Comparison of ENCODE assay signal across 9 cellular contexts in the genomic region with DNA sequence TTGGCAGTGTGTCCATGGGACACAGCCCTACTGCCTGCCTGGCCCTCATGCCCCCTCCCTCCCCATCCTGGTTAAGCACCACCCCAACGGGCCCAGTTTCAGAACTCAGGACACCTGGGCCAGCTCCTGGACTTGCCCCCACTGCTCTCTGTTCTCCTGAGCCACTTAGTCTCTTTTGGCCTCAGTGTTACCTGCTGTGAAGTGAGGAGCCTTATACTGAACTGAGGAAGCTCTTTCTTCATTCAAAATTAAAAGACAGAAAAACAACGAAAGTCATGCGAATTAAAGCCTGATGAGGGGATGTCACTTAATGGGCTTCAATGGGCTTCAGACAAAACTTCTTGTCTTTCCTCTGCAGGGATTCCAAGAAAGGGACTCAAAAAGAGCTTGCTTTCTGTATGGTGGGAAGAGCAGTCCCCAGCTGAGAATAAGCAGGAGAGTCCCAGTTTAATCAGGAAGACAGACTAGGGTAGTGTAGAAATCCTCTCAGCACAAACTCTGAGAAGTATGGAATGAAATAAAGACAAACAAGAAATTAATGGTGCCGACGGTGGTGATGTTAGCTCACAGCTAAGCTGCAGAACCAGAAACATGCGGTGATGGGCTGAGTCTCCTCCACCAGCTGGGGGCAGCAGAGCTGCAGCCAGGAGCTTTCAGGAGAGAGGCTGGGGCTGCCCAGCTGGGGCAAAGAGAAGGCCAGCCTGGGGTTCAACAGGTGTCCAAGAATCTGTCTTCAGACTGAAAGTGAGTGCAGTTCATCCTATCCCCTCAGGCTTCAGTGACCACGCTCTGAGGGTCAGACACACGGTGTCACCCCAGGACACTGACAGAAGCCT.
DNase-seq lines count a peak whose midpoint lies in the region; ATAC-seq and TF ChIP-seq lines count a peak whose summit lies in the region.
"Had no signal": no experiment of that assay in that cellular context is flagged by ENCODE, and none has a peak within 500 bp of the region (broad histone marks: within the 10 kb centered on the region; RNA-seq: fewer than 3 reads in every experiment).

No MANE protein-coding gene starts in this region.

- H3K9me3 ChIP-seq in Loucy (ENCODE audit: insufficient read depth, low read depth, low read length) = no peaks in the 10 kb centered on the region
- H3K9me3 ChIP-seq in gastroesophageal sphincter = no peaks in the 10 kb centered on the region

- no peaks in the 10 kb centered on the region for H3K79me2 ChIP-seq in Loucy (ENCODE audit: insufficient read depth, low read length)

- H3K9me2 ChIP-seq in Loucy (replicated peaks; ENCODE audit: low read depth, low read length) = no peaks in the 10 kb centered on the region

- TF ChIP-seq EP300 in gastroesophageal sphincter (IDR thresholded peaks at IDR 0.05) = no peak

- no peaks in the 10 kb centered on the region for H3K9me3 Mint-ChIP-seq in immature natural killer cell
- no peaks in the 10 kb centered on the region for H3K9me3 Mint-ChIP-seq in stimulated activated naive B cell treated with anti-CD40 and anti-IgM and Interleukin-4, amounts not matched to agents 10 μg/mL and 1 μg/mL and 100 μg/mL, for 72 hours
- H3K9me3 Mint-ChIP-seq: dendritic cell treated with granulocyte-macrophage colony-stimulating factor and Interleukin-4, amounts not matched to agents 40 ng/mL and 50 ng/mL, for 4 days had no signal

- peaks cover 60 to 76% of the 10 kb centered on the region in 2 donors for H3K4me1 Mint-ChIP-seq in immature natural killer cell
- peaks cover 32 to 44% of the 10 kb centered on the region in 2 donors for H3K4me1 Mint-ChIP-seq in stimulated activated naive B cell treated with anti-CD40 and anti-IgM and Interleukin-4, amounts not matched to agents 10 μg/mL and 1 μg/mL and 100 μg/mL, for 72 hours

- peaks cover 0 to 6% (median 0%) of the 10 kb centered on the region in 3 donors for H3K36me3 Mint-ChIP-seq in immature natural killer cell
- no peaks in the 10 kb centered on the region for H3K36me3 Mint-ChIP-seq in stimulated activated naive B cell treated with anti-CD40 and anti-IgM and Interleukin-4, amounts not matched to agents 10 μg/mL and 1 μg/mL and 100 μg/mL, for 72 hours

- H3K27me3 Mint-ChIP-seq in immature natural killer cell (ENCODE audit: low read depth in 3 of 3) = peaks cover 2 to 6% (median 4%) of the 10 kb centered on the region in 3 donors
- peaks cover 3 to 14% of the 10 kb centered on the region in 2 donors for H3K27me3 Mint-ChIP-seq in stimulated activated naive B cell treated with anti-CD40 and anti-IgM and Interleukin-4, amounts not matched to agents 10 μg/mL and 1 μg/mL and 100 μg/mL, for 72 hours

- peak overlapping the region in 5 of 6 donors; percentile 32 to 86 (median 62) for H3K27ac Mint-ChIP-seq in immature natural killer cell
- no peak overlapping the region for H3K27ac Mint-ChIP-seq in stimulated activated naive B cell treated with anti-CD40 and anti-IgM and Interleukin-4, amounts not matched to agents 10 μg/mL and 1 μg/mL and 100 μg/mL, for 72 hours
- H3K27ac Mint-ChIP-seq: dendritic cell treated with granulocyte-macrophage colony-stimulating factor and Interleukin-4, amounts not matched to agents 40 ng/mL and 50 ng/mL, for 4 days had no signal

- WGBS in gastroesophageal sphincter (ENCODE audit: low coverage in 1 of 2), 2 donors = 30 to 37% methylated on average over 5 of the region's 8 CpGs

- H3F3A ChIP-seq in Loucy (ENCODE audit: low read depth) = no peaks in the 10 kb centered on the region

- peak in 4 of 6 experiments; percentile 3 to 28 (median 10) for DNase-seq in stimulated activated naive CD4-positive, alpha-beta T cell (lab: John Stamatoyannopoulos, UW)
- no peak for DNase-seq in stimulated activated naive CD4-positive, alpha-beta T cell treated with Interleukin-2 at 50 U/mL for 16 hours (lab: John Stamatoyannopoulos, UW)
- DNase-seq in activated naive CD4-positive, alpha-beta T cell treated with Interleukin-2 at 50 U/mL for 16 hours = peak; percentile 40
- peak; percentile 59 to 69 (median 68) for DNase-seq in immature natural killer cell
- DNase-seq in stimulated activated naive B cell treated with anti-CD40 and anti-IgM and Interleukin-4, amounts not matched to agents 10 μg/mL and 1 μg/mL and 100 μg/mL, for 72 hours = no peak

- peaks cover 36% of the 10 kb centered on the region for H3K4me1 ChIP-seq in Loucy (ENCODE audit: insufficient read depth, low read length, poor library complexity, severe bottlenecking)
- H3K4me1 ChIP-seq in gastroesophageal sphincter = no peaks in the 10 kb centered on the region

- H3K4me2 ChIP-seq in Loucy (ENCODE audit: low read depth, low read length, poor library complexity, severe bottlenecking) = no peak overlapping the region

- no peaks in the 10 kb centered on the region for H4K20me1 ChIP-seq in Loucy (ENCODE audit: insufficient read depth, low read length, poor library complexity, severe bottlenecking)

- no peak overlapping the region for H3K27ac ChIP-seq in gastroesophageal sphincter

- H3K4me3 ChIP-seq in Loucy (ENCODE audit: low read length, poor library complexity, severe bottlenecking) = no peak overlapping the region
- H3K4me3 ChIP-seq in gastroesophageal sphincter = no peak overlapping the region

- H3K9ac ChIP-seq in Loucy (ENCODE audit: low read depth, low read length, poor library complexity, severe bottlenecking) = peak overlapping the region; percentile 38

- H2AFZ ChIP-seq in Loucy (ENCODE audit: low read length) = 0 out of 2 replicates have a peak overlapping the region, but pooled peaks have one; percentile 13

- ATAC-seq in stimulated activated naive B cell treated with anti-CD40 and anti-IgM and Interleukin-4, amounts not matched to agents 10 μg/mL and 1 μg/mL and 100 μg/mL, for 72 hours (replicated peaks) = peak; percentile 75
- no peak for ATAC-seq in GM21423 (IDR thresholded peaks at IDR 0.05; ENCODE audit: unreplicated experiment)
- ATAC-seq in gastroesophageal sphincter = no peak

- H3K36me3 ChIP-seq in Loucy (ENCODE audit: insufficient read depth, low read length) (no peaks in the 10 kb centered on the region), gastroesophageal sphincter (no peaks in the 10 kb centered on the region)

- TF ChIP-seq CTCF in Loucy (conservative IDR thresholded peaks at IDR 0.05; ENCODE audit: low read length) (peak; percentile 92), gastroesophageal sphincter (IDR thresholded peaks at IDR 0.05) (peak in 1 of 4 experiments; percentile 38)

- H3K27me3 ChIP-seq in Loucy (ENCODE audit: insufficient read depth, low read length, poor library complexity, severe bottlenecking) (no peaks in the 10 kb centered on the region), gastroesophageal sphincter (peaks cover 26% of the 10 kb centered on the region)

- peak overlapping the region in 3 of 5 donors; percentile 17 to 49 (median 43) for H3K4me3 Mint-ChIP-seq in immature natural killer cell
- no peak overlapping the region for H3K4me3 Mint-ChIP-seq in stimulated activated naive B cell treated with anti-CD40 and anti-IgM and Interleukin-4, amounts not matched to agents 10 μg/mL and 1 μg/mL and 100 μg/mL, for 72 hours
- H3K4me3 Mint-ChIP-seq: dendritic cell treated with granulocyte-macrophage colony-stimulating factor and Interleukin-4, amounts not matched to agents 40 ng/mL and 50 ng/mL, for 4 days had no signal

- no peak for TF ChIP-seq POLR2A in gastroesophageal sphincter (IDR thresholded peaks at IDR 0.05)

Comparison
In these comparisons a context has a peak if more than half of its experiments do, and no peak if none do; other contexts are left out.
1. DNase-seq: peak in stimulated activated naive CD4-positive, alpha-beta T cell (4 of 6), activated naive CD4-positive, alpha-beta T cell treated with Interleukin-2 at 50 U/mL for 16 hours (single experiment) and immature natural killer cell (3 of 3); none in stimulated activated naive CD4-positive, alpha-beta T cell treated with Interleukin-2 at 50 U/mL for 16 hours (single experiment) and stimulated activated naive B cell treated with anti-CD40 and anti-IgM and Interleukin-4, amounts not matched to agents 10 μg/mL and 1 μg/mL and 100 μg/mL, for 72 hours (single experiment).
2. H3K4me3 Mint-ChIP-seq: peak in immature natural killer cell (3 of 5); none in stimulated activated naive B cell treated with anti-CD40 and anti-IgM and Interleukin-4, amounts not matched to agents 10 μg/mL and 1 μg/mL and 100 μg/mL, for 72 hours (0 of 2).
3. ATAC-seq: peak in stimulated activated naive B cell treated with anti-CD40 and anti-IgM and Interleukin-4, amounts not matched to agents 10 μg/mL and 1 μg/mL and 100 μg/mL, for 72 hours (2 of 2); none in GM21423 (single experiment) and gastroesophageal sphincter (single experiment).